9 cellular contexts compared by ENCODE assay signal in genomic region chr2:168245074-168245825, GRCh38. TPM values are rescaled to one million over a fixed set of nuclear protein-coding genes. Genes with fewer than 3 reads are reported as not detected.
A peak's percentile ranks its signal among the peaks of the same experiment; 100 is the strongest.
DNase-seq lines count a peak whose midpoint lies in the region; ATAC-seq and TF ChIP-seq lines count a peak whose summit lies in the region.
"Had no signal": no experiment of that assay in that cellular context is flagged by ENCODE, and none has a peak within 500 bp of the region (broad histone marks: within the 10 kb centered on the region; RNA-seq: fewer than 3 reads in every experiment).

No MANE protein-coding gene starts in this region.

- H3K27me3 Mint-ChIP-seq in Caco-2 (ENCODE audit: insufficient read depth, unreplicated experiment) (peaks cover 9% of the 10 kb centered on the region), naive B cell (no peaks in the 10 kb centered on the region)
- peaks cover 5% of the 10 kb centered on the region for H3K27me3 Mint-ChIP-seq in activated naive CD8-positive, alpha-beta T cell treated with anti-CD3 and anti-CD28 coated beads, Interleukin-2, amount 10 ng/mL, durations not matched to agents 7 days and 5 days

- no peaks in the 10 kb centered on the region for H3K36me3 ChIP-seq in Caco-2 (ENCODE audit: control insufficient read depth, insufficient read depth, low read length)
- no peaks in the 10 kb centered on the region for H3K36me3 ChIP-seq in IMR-90 (ENCODE audit: control insufficient read depth, insufficient read depth, low read length)
- H3K36me3 ChIP-seq in BE2C = no peaks in the 10 kb centered on the region

- no peak overlapping the region for H2AFZ ChIP-seq in IMR-90 (replicated peaks; ENCODE audit: low read length, poor library complexity)

- no peak for TF ChIP-seq RAD21 in IMR-90 (IDR thresholded peaks at IDR 0.05; ENCODE audit: low read length)

- H3K27me3 ChIP-seq in Caco-2 (replicated peaks; ENCODE audit: control insufficient read depth, insufficient read depth, low read length) = no peaks in the 10 kb centered on the region
- H3K27me3 ChIP-seq in IMR-90 (ENCODE audit: control insufficient read depth, insufficient read depth, low read length) = no peaks in the 10 kb centered on the region
- H3K27me3 ChIP-seq in BE2C = no peaks in the 10 kb centered on the region

- peak overlapping the region; percentile 43 for H2AK9ac ChIP-seq in IMR-90 (replicated peaks; ENCODE audit: low read depth, low read length, poor library complexity)

- ATAC-seq in IMR-90 (ENCODE audit: low read depth) = no peak
- no peak for ATAC-seq in activated naive CD8-positive, alpha-beta T cell treated with anti-CD3 and anti-CD28 coated beads, Interleukin-2, amount 10 ng/mL, durations not matched to agents 7 days and 5 days (ENCODE audit: low read depth)
- no peak for ATAC-seq in naive B cell (ENCODE audit: low read depth in 2 of 2)
- ATAC-seq in HG03354 (IDR thresholded peaks at IDR 0.05; ENCODE audit: poor library complexity, severe bottlenecking, unreplicated experiment) = no peak
- ATAC-seq in GM21447 (IDR thresholded peaks at IDR 0.05; ENCODE audit: unreplicated experiment) = no peak

- intact Hi-C loops in Caco-2 (cut with micrococcal nuclease; ENCODE audit: unreplicated experiment) (no loop called here), IMR-90 (cut with micrococcal nuclease) (loop anchor here (5.0 to 10.0 kb wide), 4 partner anchors 33 to 512 kb away; partner anchors contain the start of gene CERS6), posterior vena cava (cut with DNase I) (no loop called here)

- no peak for DNase-seq in Caco-2
- no peak for DNase-seq in IMR-90
- no peak for DNase-seq in activated naive CD8-positive, alpha-beta T cell treated with anti-CD3 and anti-CD28 coated beads, Interleukin-2, amount 10 ng/mL, durations not matched to agents 7 days and 5 days
- no peak for DNase-seq in naive B cell
- DNase-seq in posterior vena cava (ENCODE audit: low spot score) = no peak
- DNase-seq in BE2C = no peak
- DNase-seq: activated effector memory CD4-positive, alpha-beta T cell treated with anti-CD3 and anti-CD28 coated beads, Interleukin-2, amount 50 U/mL, for 16 hours had no signal

- peaks cover 30 to 54% of the 10 kb centered on the region in 2 experiments for H3K79me1 ChIP-seq in IMR-90 (ENCODE audit: low read depth in 1 of 2, low read length in 2 of 2)

- H3K23ac ChIP-seq in IMR-90 (ENCODE audit: low read depth, low read length) = peak overlapping the region; percentile 83

- POLR2A ChIA-PET in Caco-2 (lab: Charles Lee) (no interaction called here), IMR-90 (lab: Charles Lee; ENCODE audit: unreplicated experiment) (no interaction called here)
- POLR2A ChIA-PET in activated naive CD8-positive, alpha-beta T cell treated with anti-CD3 and anti-CD28 coated beads, Interleukin-2, amount 10 ng/mL, durations not matched to agents 7 days and 5 days (lab: Charles Lee) = no interaction called here

- peak overlapping the region; percentile 17 for H3K4me3 Mint-ChIP-seq in Caco-2 (ENCODE audit: unreplicated experiment)
- peak overlapping the region; percentile 81 for H3K4me3 Mint-ChIP-seq in activated naive CD8-positive, alpha-beta T cell treated with anti-CD3 and anti-CD28 coated beads, Interleukin-2, amount 10 ng/mL, durations not matched to agents 7 days and 5 days
- H3K4me3 Mint-ChIP-seq in naive B cell = peak overlapping the region in 7 of 8 donors; percentile 13 to 94 (median 69)

- H3K9me1 ChIP-seq in IMR-90 (ENCODE audit: insufficient read depth, low read length) = peaks cover 16% of the 10 kb centered on the region

- H3K9me3 ChIP-seq in Caco-2 = no peaks in the 10 kb centered on the region
- no peaks in the 10 kb centered on the region for H3K9me3 ChIP-seq in IMR-90 (ENCODE audit: control insufficient read depth, insufficient read depth, low read length)
- H3K9me3 ChIP-seq in BE2C = no peaks in the 10 kb centered on the region

- H2BK15ac ChIP-seq in IMR-90 (ENCODE audit: low read depth, low read length) = no peak overlapping the region

- peak overlapping the region; percentile 60; the same call in 1 of the 2 replicates for H4K5ac ChIP-seq in IMR-90 (ENCODE audit: low read depth, low read length)

- H3K4me1 Mint-ChIP-seq in Caco-2 (ENCODE audit: low read depth, unreplicated experiment) (no peaks in the 10 kb centered on the region), naive B cell (peaks cover 15 to 17% (median 16%) of the 10 kb centered on the region in 3 donors)
- H3K4me1 Mint-ChIP-seq in activated naive CD8-positive, alpha-beta T cell treated with anti-CD3 and anti-CD28 coated beads, Interleukin-2, amount 10 ng/mL, durations not matched to agents 7 days and 5 days = peaks cover 29% of the 10 kb centered on the region

- no peaks in the 10 kb centered on the region for H3K9me3 Mint-ChIP-seq in Caco-2 (ENCODE audit: unreplicated experiment)
- H3K9me3 Mint-ChIP-seq in activated naive CD8-positive, alpha-beta T cell treated with anti-CD3 and anti-CD28 coated beads, Interleukin-2, amount 10 ng/mL, durations not matched to agents 7 days and 5 days = no peaks in the 10 kb centered on the region
- no peaks in the 10 kb centered on the region for H3K9me3 Mint-ChIP-seq in naive B cell

- H3K4me1 ChIP-seq in Caco-2 (peaks cover 11% of the 10 kb centered on the region; the same call in 1 of the 2 replicates), IMR-90 (ENCODE audit: control insufficient read depth, insufficient read depth, low read length) (peaks cover 14% of the 10 kb centered on the region), BE2C (no peaks in the 10 kb centered on the region)

- WGBS in IMR-90 (ENCODE audit: extremely low coverage in 2 of 2, insufficient read length in 1 of 2), 2 experiments = 87% methylated on average over 3 of the region's 7 CpGs; no CpG with 5 or more reads in 1 of the 2 experiments

- in situ Hi-C loops in IMR-90 (cut with MboI; ENCODE audit: low sequenced_read_pairs) = no loop called here

- H3K18ac ChIP-seq in IMR-90 (ENCODE audit: low read depth, low read length) = 0 out of 2 replicates have a peak overlapping the region, but pooled peaks have one; percentile 14

- peaks cover 33% of the 10 kb centered on the region for H4K20me1 ChIP-seq in IMR-90 (ENCODE audit: insufficient read depth, low read length)

- peak overlapping the region; percentile 87 for H3K4me2 ChIP-seq in IMR-90 (ENCODE audit: low read depth, low read length)

- H2AK5ac ChIP-seq in IMR-90 (ENCODE audit: low read depth, low read length) = peak overlapping the region; percentile 62

- BruUV-seq in Caco-2 (replicated peaks; lab: Mats Ljungman, UMichigan) (no TSS peak), IMR-90 (replicated peaks; lab: Mats Ljungman, UMichigan) (no TSS peak)

- no peak for TF ChIP-seq POLR2A in IMR-90 (IDR thresholded peaks at IDR 0.05; ENCODE audit: low read depth, low read length)

- no peak overlapping the region for H2BK5ac ChIP-seq in IMR-90 (ENCODE audit: low read depth, low read length, poor library complexity, severe bottlenecking)

- H3K4me3 ChIP-seq in Caco-2 (ENCODE audit: low read depth, low read length) (no peak overlapping the region), IMR-90 (ENCODE audit: insufficient read depth, low read depth, low read length) (peak overlapping the region; percentile 22; the same call in 1 of the 2 replicates), BE2C (ENCODE audit: low read depth, low read length) (no peak overlapping the region)

- H3K14ac ChIP-seq in IMR-90 (replicated peaks; ENCODE audit: low read depth, low read length) = peak overlapping the region; percentile 84

- no peak overlapping the region for H3K27ac ChIP-seq in IMR-90 (ENCODE audit: insufficient read depth, low read length)

- peak overlapping the region; percentile 38 for H2BK20ac ChIP-seq in IMR-90 (ENCODE audit: low read depth, low read length)

- peak overlapping the region; percentile 80 for H3K4ac ChIP-seq in IMR-90 (ENCODE audit: low read depth, low read length)

- 0 out of 2 replicates have a peak overlapping the region, but pooled peaks have one; percentile 36 for H4K91ac ChIP-seq in IMR-90 (ENCODE audit: insufficient read depth, low read depth, low read length)

- H3K27ac Mint-ChIP-seq in Caco-2 (ENCODE audit: unreplicated experiment) (no peak overlapping the region), naive B cell (peak overlapping the region in 4 of 6 donors; percentile 10 to 65 (median 31))
- H3K27ac Mint-ChIP-seq in activated naive CD8-positive, alpha-beta T cell treated with anti-CD3 and anti-CD28 coated beads, Interleukin-2, amount 10 ng/mL, durations not matched to agents 7 days and 5 days = peak overlapping the region; percentile 44

- no peak overlapping the region for H3K9ac ChIP-seq in IMR-90 (ENCODE audit: low read depth, low read length)

- peak overlapping the region; percentile 4; the same call in 1 of the 2 replicates for H2BK120ac ChIP-seq in IMR-90 (ENCODE audit: low read depth, low read length)

- H3K56ac ChIP-seq in IMR-90 (ENCODE audit: extremely low read depth, insufficient read depth, low read length) = no peak overlapping the region

- dilution Hi-C loops in IMR-90 (cut with HindIII; ENCODE audit: low sequenced_read_pairs, unreplicated experiment) = no loop called here

- TF ChIP-seq CTCF in Caco-2 (IDR thresholded peaks at IDR 0.05; ENCODE audit: insufficient read depth in 1 of 2, low read depth in 1 of 2, low read length in 1 of 2, severe bottlenecking in 1 of 2, unreplicated experiment in 1 of 2) = no peak
- no peak for TF ChIP-seq CTCF in IMR-90 (conservative IDR thresholded peaks at IDR 0.05; ENCODE audit: low read depth, low read length)
- no peak for TF ChIP-seq CTCF in BE2C (IDR thresholded peaks at IDR 0.05; ENCODE audit: low read depth, low read length)

- CTCF ChIA-PET in Caco-2 (lab: Charles Lee) = no interaction called here
- CTCF ChIA-PET in IMR-90 (lab: Yijun Ruan, JAX) = interaction anchor here (0.7 kb wide), 1 partner anchor 173 kb away, joined by 3 read pairs; no protein-coding TSS in a partner anchor

- H3K36me3 Mint-ChIP-seq in Caco-2 (ENCODE audit: insufficient read depth, unreplicated experiment) (no peaks in the 10 kb centered on the region), naive B cell (no peaks in the 10 kb centered on the region)
- H3K36me3 Mint-ChIP-seq in activated naive CD8-positive, alpha-beta T cell treated with anti-CD3 and anti-CD28 coated beads, Interleukin-2, amount 10 ng/mL, durations not matched to agents 7 days and 5 days = peaks cover 5% of the 10 kb centered on the region

- H4K8ac ChIP-seq in IMR-90 (ENCODE audit: low read depth in 2 of 2, low read length in 2 of 2) = no peak overlapping the region; a peak in 1 of 4 replicates

TF ChIP-seq in IMR-90, 13 proteins besides CTCF, POLR2A, EP300 and RAD21 (continues in another document):
- TF ChIP-seq MAZ (IDR thresholded peaks at IDR 0.05; ENCODE audit: borderline replicate concordance, low read depth, low read length) = no peak

RNA-seq across cellular contexts. Expression of gene STK39, which starts 2.1 kb away (rescaled TPM):
- total RNA-seq in Caco-2 (2022) (2.9 and 5.1 TPM in 2 replicates), IMR-90 (2012; rRNA removed) (11.8 and 25.8 TPM in 2 replicates), posterior vena cava (10 to 100 TPM; 16.3 to 20.2 TPM)
- polyA plus RNA-seq in IMR-90 (2012; rRNA removed) (12.8 and 16.4 TPM in 2 replicates), naive B cell (ENCODE audit: low read depth in 6 of 6) (1 to 10 TPM; 1.3 to 2.9 (median 1.5) TPM)
- polyA plus RNA-seq in IMR-90 (2012; cell fraction: cytosol; rRNA removed) = 2.3 and 4.0 TPM in 2 replicates
- polyA plus RNA-seq in IMR-90 (2012; cell fraction: nucleus; rRNA removed; ENCODE audit: low replicate concordance) = 0.84 and 11.9 TPM in 2 replicates
- total RNA-seq in activated naive CD8-positive, alpha-beta T cell treated with anti-CD3 and anti-CD28 coated beads, Interleukin-2, amount 10 ng/mL, durations not matched to agents 7 days and 5 days = 10 to 100 TPM; 27.3 to 28.8 TPM
- polyA plus RNA-seq in BE2C (2012; ENCODE audit: insufficient read depth, insufficient read length, low read depth) = 14.0 TPM

Comparison
In these comparisons a context has a peak if more than half of its experiments do, and no peak if none do; other contexts are left out.
1. H3K4me3 Mint-ChIP-seq: peak in every context shown above with its lines; median percentile 81 in activated naive CD8-positive, alpha-beta T cell treated with anti-CD3 and anti-CD28 coated beads, Interleukin-2, amount 10 ng/mL, durations not matched to agents 7 days and 5 days; 69 in naive B cell; 17 in Caco-2.